Comparison of ENCODE assay signal across 18 cellular contexts in genomic region chr2:119319593-119319992, GRCh38. TPM values are rescaled to one million over a fixed set of nuclear protein-coding genes. Genes with fewer than 3 reads are reported as not detected.
"Had no signal": no experiment of that assay in that cellular context is flagged by ENCODE, and none has a peak within 500 bp of the region (broad histone marks: within the 10 kb centered on the region; RNA-seq: fewer than 3 reads in every experiment).

No MANE protein-coding gene starts in this region.

- H3K4me2 ChIP-seq: hepatocyte had no signal

- H3K9me3 ChIP-seq: ascending aorta, breast epithelium, esophagus muscularis mucosa, tibial nerve had no signal

- H3K79me2 ChIP-seq: hepatocyte had no signal

- H3K4me3 ChIP-seq: ascending aorta, breast epithelium, esophagus muscularis mucosa, hepatocyte, SK-N-MC, tibial nerve had no signal

- DNase-seq: activated CD4-positive, alpha-beta T cell treated with anti-CD3 and anti-CD28 coated beads, Interleukin-2, amount 10 ng/mL, durations not matched to agents 24 days and 14 days; activated CD8-positive, alpha-beta T cell treated with anti-CD3 and anti-CD28 coated beads, Interleukin-2, amount 10 ng/mL, durations not matched to agents 7 days and 5 days; activated effector memory CD4-positive, alpha-beta T cell treated with anti-CD3 and anti-CD28 coated beads, Interleukin-2, amount 50 U/mL, for 16 hours; activated naive CD4-positive, alpha-beta T cell treated with anti-CD3 and anti-CD28 coated beads, Interleukin-2, amount 50 U/mL, for 16 hours; activated T-cell treated with anti-CD3 and anti-CD28 coated beads, Interleukin-2, amount 50 U/mL, for 24 hours; effector memory CD4-positive, alpha-beta T cell; occipital lobe; right cardiac atrium; small intestine; stimulated activated CD4-positive, alpha-beta T cell treated with anti-CD3 and anti-CD28 coated beads, Interleukin-15, amount 100 ng/mL, for 24 hours; stimulated activated CD4-positive, alpha-beta T cell treated with anti-CD3 and anti-CD28 coated beads, Interleukin-2, amount 100 ng/mL, for 48 hours; T-cell had no signal

- H3K4me1 ChIP-seq: ascending aorta, breast epithelium had no signal

- H3K36me3 ChIP-seq: ascending aorta, breast epithelium, esophagus muscularis mucosa, tibial nerve had no signal

- H3K27me3 ChIP-seq: ascending aorta, breast epithelium, esophagus muscularis mucosa, hepatocyte, tibial nerve had no signal

- H3K27ac ChIP-seq: ascending aorta, esophagus muscularis mucosa, hepatocyte, SK-N-MC, tibial nerve had no signal

- H2AFZ ChIP-seq: hepatocyte had no signal

- ATAC-seq: activated CD8-positive, alpha-beta T cell treated with anti-CD3 and anti-CD28 coated beads, Interleukin-2, amount 10 ng/mL, durations not matched to agents 7 days and 5 days; T-cell had no signal

RNA-seq across cellular contexts. Expression of gene C2orf76, which starts 47.0 kb away (rescaled TPM):
- total RNA-seq: ascending aorta had no signal
